ENCODE assay signal across 1 cellular context in the genomic region with DNA sequence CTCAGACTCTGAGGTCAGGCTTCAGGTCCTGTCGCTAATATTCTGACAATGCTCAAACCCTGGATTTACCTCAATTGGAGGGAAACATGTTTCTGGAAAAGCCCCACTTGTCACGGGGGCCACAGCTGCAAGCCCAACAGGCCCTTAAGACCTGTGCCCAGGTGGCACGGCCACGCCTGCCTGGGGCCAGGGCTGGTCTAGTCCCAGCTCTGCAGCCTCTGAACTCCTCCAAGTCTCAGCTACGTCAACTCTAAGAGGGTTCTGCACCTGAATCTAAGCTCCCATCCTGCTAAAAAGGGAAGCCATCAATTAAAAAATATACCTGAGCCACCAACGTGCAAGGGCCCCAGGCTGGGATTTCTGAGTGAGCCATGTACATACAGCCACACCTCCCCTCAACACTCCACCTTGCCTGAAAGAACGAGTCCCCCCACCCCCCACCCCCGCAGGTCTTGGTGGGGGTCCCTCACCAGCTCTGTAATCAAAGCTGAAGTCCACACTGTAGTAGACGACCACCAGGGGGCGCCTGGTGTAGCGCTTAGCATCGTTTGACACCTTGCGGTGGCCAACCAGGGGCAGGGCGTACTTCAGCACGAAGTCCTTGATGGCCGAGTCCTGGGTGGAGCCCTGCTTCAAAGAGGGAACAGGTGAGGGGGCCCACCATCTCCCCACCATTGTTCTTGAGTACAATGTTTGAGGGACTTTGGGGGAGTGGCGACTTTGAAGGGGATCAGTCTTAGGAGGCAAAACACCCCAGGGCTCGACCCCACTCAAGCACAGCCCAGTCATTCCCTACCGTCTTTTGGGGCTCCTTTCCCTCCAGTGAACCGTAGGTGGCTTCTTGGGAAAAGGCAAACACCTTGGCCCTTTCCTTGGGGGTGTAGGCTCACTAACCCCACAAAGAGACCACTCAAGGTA.
TF ChIP-seq lines count a peak whose summit lies in the region.

No MANE protein-coding gene starts in this region.

TF ChIP-seq in HCT116, 20 proteins besides CTCF, POLR2A, EP300 and RAD21 (continued from another document):
- TF ChIP-seq SIN3A (IDR thresholded peaks at IDR 0.05; ENCODE audit: low read depth) (no peak), ELF1 (IDR thresholded peaks at IDR 0.05; ENCODE audit: borderline replicate concordance, low read depth) (no peak), FOSL1 (IDR thresholded peaks at IDR 0.05; ENCODE audit: low read depth) (no peak), CEBPB (IDR thresholded peaks at IDR 0.05; ENCODE audit: low read depth) (no peak), SRF (IDR thresholded peaks at IDR 0.05; ENCODE audit: low read depth) (no peak), TCF7L2 (IDR thresholded peaks at IDR 0.05; ENCODE audit: borderline replicate concordance, extremely low read depth, insufficient read depth, insufficient read length) (no peak), EZH2 (IDR thresholded peaks at IDR 0.05) (no peak), ZFX (IDR thresholded peaks at IDR 0.05) (no peak), EZH2phosphoT487 (IDR thresholded peaks at IDR 0.05; ENCODE audit: borderline replicate concordance) (no peak), POLR2AphosphoS5 (IDR thresholded peaks at IDR 0.05; ENCODE audit: low read depth, low read length) (no peak)
- TF ChIP-seq, protein P1, sequence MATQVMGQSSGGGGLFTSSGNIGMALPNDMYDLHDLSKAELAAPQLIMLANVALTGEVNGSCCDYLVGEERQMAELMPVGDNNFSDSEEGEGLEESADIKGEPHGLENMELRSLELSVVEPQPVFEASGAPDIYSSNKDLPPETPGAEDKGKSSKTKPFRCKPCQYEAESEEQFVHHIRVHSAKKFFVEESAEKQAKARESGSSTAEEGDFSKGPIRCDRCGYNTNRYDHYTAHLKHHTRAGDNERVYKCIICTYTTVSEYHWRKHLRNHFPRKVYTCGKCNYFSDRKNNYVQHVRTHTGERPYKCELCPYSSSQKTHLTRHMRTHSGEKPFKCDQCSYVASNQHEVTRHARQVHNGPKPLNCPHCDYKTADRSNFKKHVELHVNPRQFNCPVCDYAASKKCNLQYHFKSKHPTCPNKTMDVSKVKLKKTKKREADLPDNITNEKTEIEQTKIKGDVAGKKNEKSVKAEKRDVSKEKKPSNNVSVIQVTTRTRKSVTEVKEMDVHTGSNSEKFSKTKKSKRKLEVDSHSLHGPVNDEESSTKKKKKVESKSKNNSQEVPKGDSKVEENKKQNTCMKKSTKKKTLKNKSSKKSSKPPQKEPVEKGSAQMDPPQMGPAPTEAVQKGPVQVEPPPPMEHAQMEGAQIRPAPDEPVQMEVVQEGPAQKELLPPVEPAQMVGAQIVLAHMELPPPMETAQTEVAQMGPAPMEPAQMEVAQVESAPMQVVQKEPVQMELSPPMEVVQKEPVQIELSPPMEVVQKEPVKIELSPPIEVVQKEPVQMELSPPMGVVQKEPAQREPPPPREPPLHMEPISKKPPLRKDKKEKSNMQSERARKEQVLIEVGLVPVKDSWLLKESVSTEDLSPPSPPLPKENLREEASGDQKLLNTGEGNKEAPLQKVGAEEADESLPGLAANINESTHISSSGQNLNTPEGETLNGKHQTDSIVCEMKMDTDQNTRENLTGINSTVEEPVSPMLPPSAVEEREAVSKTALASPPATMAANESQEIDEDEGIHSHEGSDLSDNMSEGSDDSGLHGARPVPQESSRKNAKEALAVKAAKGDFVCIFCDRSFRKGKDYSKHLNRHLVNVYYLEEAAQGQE (IDR thresholded peaks at IDR 0.05; ENCODE audit: low read depth): no peak
- TF ChIP-seq, protein P2, sequence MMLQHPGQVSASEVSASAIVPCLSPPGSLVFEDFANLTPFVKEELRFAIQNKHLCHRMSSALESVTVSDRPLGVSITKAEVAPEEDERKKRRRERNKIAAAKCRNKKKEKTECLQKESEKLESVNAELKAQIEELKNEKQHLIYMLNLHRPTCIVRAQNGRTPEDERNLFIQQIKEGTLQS (IDR thresholded peaks at IDR 0.05): no peak
